ENCODE assay signal across 9 cellular contexts in the genomic region with DNA sequence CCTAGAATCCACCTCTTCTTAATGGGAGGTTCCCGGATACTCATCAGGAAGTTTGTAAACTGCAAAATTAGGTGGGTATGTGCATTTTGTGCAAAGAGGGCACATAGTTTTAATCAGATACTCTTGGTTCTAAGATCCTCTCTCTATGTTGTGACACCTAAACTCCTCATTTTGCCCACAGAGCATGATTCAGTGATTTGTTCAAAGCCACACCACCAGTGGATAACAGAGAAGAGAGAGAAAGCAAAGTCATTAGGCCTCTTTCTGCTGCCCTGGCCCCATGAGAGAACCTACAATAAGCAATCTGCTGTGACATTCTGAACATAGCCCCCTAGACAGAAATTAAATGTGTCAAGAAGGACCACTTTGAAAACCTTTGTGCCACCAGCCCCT.
DNase-seq lines count a peak whose midpoint lies in the region; ATAC-seq, FAIRE-seq and TF ChIP-seq lines count a peak whose summit lies in the region.
"Had no signal": no experiment of that assay in that cellular context is flagged by ENCODE, and none has a peak within 500 bp of the region (broad histone marks: within the 10 kb centered on the region; RNA-seq: fewer than 3 reads in every experiment).

No MANE protein-coding gene starts in this region.

- no peak for TF ChIP-seq EP300 in K562 (IDR thresholded peaks at IDR 0.05; ENCODE audit: low read length)

- POLR2A ChIA-PET in K562 (lab: Yijun Ruan, JAX) = no interaction called here
- POLR2A ChIA-PET in GM10248 (lab: Yijun Ruan, JAX) = no interaction called here

- CTCF ChIA-PET in K562 (lab: Yijun Ruan, JAX; ENCODE audit: low intra/inter-chr PET ratio) = interaction anchor here (1.6 kb wide), 1 partner anchor 222 kb away, joined by 5 read pairs; no protein-coding TSS in a partner anchor
- CTCF ChIA-PET in GM10248 (lab: Yijun Ruan, JAX) = interaction anchor here (1.6 to 2.9 kb wide), 3 partner anchors 14 to 218 kb away, joined by 3 to 7 read pairs (median 5); no protein-coding TSS in a partner anchor

- TF ChIP-seq CTCF in HL-60 (IDR thresholded peaks at IDR 0.05; ENCODE audit: insufficient read depth, low read length) = no peak
- no peak; a peak in 1 of 6 replicates for TF ChIP-seq CTCF in K562 (IDR thresholded peaks at IDR 0.05 in 2 of 3, conservative IDR thresholded peaks at IDR 0.05 in 1 of 3; ENCODE audit: insufficient read depth in 2 of 3, low read depth in 1 of 3, low read length in 3 of 3)
- TF ChIP-seq CTCF in neutrophil (IDR thresholded peaks at IDR 0.05) = no peak
- no peak for TF ChIP-seq CTCF in GM10248 (IDR thresholded peaks at IDR 0.05; ENCODE audit: control extremely low read depth, extremely low read depth, low read depth, missing control alignments)

- peaks cover 11 to 33% of the 10 kb centered on the region in 2 experiments; a peak in 4 of 5 replicates for H3K4me1 ChIP-seq in K562 (replicated peaks in 1 of 2; ENCODE audit: control insufficient read depth in 2 of 2, insufficient read depth in 2 of 2, low read length in 2 of 2)
- peaks cover 15 to 40% of the 10 kb centered on the region in 2 experiments for H3K4me1 ChIP-seq in neutrophil (ENCODE audit: control insufficient read depth in 1 of 2, insufficient read depth in 1 of 2, low read depth in 1 of 2, low read length in 1 of 2)

- H3K9me3 ChIP-seq in K562 (replicated peaks; ENCODE audit: control insufficient read depth, insufficient read depth, low read depth, low read length) = no peaks in the 10 kb centered on the region
- H3K9me3 ChIP-seq in neutrophil = no peaks in the 10 kb centered on the region

- ATAC-seq in GM18511 (IDR thresholded peaks at IDR 0.05; ENCODE audit: unreplicated experiment) (peak; percentile 4), K562 (peak; percentile 10), GM21786 (IDR thresholded peaks at IDR 0.05; ENCODE audit: unreplicated experiment) (no peak), GM21423 (IDR thresholded peaks at IDR 0.05; ENCODE audit: unreplicated experiment) (no peak)

- no TSS peak for BruUV-seq in K562 (replicated peaks; lab: Mats Ljungman, UMichigan)

- FAIRE-seq in K562 (lab: Jason Lieb, UNC) = no peak
- FAIRE-seq: D721Med had no signal

- in situ Hi-C loops in K562 (cut with MboI) = no loop called here

- no peak for DNase-seq in HL-60 (ENCODE audit: low read depth in 1 of 2, low spot score in 1 of 2)
- DNase-seq in K562 (ENCODE audit: extremely low read depth in 1 of 4, low spot score in 3 of 4) = no peak
- DNase-seq in germinal center (ENCODE audit: low spot score) = no peak
- no peak for DNase-seq in GM10248 (ENCODE audit: extremely low spot score)

- H3K36me3 ChIP-seq in K562 (ENCODE audit: control insufficient read depth, insufficient read depth, low read length) = no peaks in the 10 kb centered on the region
- no peaks in the 10 kb centered on the region for H3K36me3 ChIP-seq in neutrophil

- TF ChIP-seq POLR2A in K562 (conservative IDR thresholded peaks at IDR 0.05) = no peak

- no peak overlapping the region for H3K4me2 ChIP-seq in K562 (ENCODE audit: insufficient read depth, low read length)

- H4K20me1 ChIP-seq in K562 (replicated peaks; ENCODE audit: control insufficient read depth, insufficient read depth, low read length) = no peaks in the 10 kb centered on the region

- intact Hi-C loops in K562 (cut with micrococcal nuclease) = loop anchor here (2.0 to 5.0 kb wide), 2 partner anchors 72 to 224 kb away; a partner anchor contains a TSS

- H3K4me3 ChIP-seq in HL-60 (replicated peaks; ENCODE audit: insufficient read depth, low read length) = no peak overlapping the region
- H3K4me3 ChIP-seq in K562 = no peak overlapping the region
- no peak overlapping the region for H3K4me3 ChIP-seq in neutrophil (ENCODE audit: low read depth in 1 of 2, low read length in 1 of 2)

- 7% methylated on average over 1 of the region's 1 CpG for WGBS in K562 (ENCODE audit: insufficient coverage, low coverage, missing lambda C conversion rate)

- TF ChIP-seq RAD21 in K562 (CRISPR knock-in tag; conservative IDR thresholded peaks at IDR 0.05 in 1 of 2, IDR thresholded peaks at IDR 0.05 in 1 of 2) = no peak; a peak in 1 of 4 replicates

- H3K27ac ChIP-seq in HL-60 (replicated peaks) (peak overlapping the region; percentile 61), K562 (ENCODE audit: extremely low read depth, low read depth, low read length) (no peak overlapping the region), neutrophil (peak overlapping the region; percentile 60)

- no peaks in the 10 kb centered on the region for H3K9me1 ChIP-seq in K562 (ENCODE audit: control insufficient read depth, insufficient read depth, low read length)

- H2AFZ ChIP-seq in K562 (ENCODE audit: low read depth, low read length) = peak overlapping the region; percentile 3; the same call in 1 of the 2 replicates

- no peaks in the 10 kb centered on the region for H3K27me3 ChIP-seq in HL-60 (ENCODE audit: insufficient read depth, poor library complexity, severe bottlenecking)
- H3K27me3 ChIP-seq in K562 (ENCODE audit: control insufficient read depth in 2 of 2, insufficient read depth in 2 of 2, low read length in 2 of 2) = no peaks in the 10 kb centered on the region
- H3K27me3 ChIP-seq in neutrophil = no peaks in the 10 kb centered on the region

- H3K9ac ChIP-seq in K562 (ENCODE audit: insufficient read depth in 1 of 2, low read depth in 2 of 2, low read length in 2 of 2) = no peak overlapping the region; a peak in 1 of 4 replicates

- H3K79me2 ChIP-seq in K562 (ENCODE audit: control insufficient read depth, insufficient read depth, low read length) = no peaks in the 10 kb centered on the region

TF ChIP-seq in K562, 482 proteins besides CTCF, POLR2A, EP300 and RAD21:
- TF ChIP-seq SRF (CRISPR knock-in tag; IDR thresholded peaks at IDR 0.05) (no peak), C11orf30 (IDR thresholded peaks at IDR 0.05; ENCODE audit: low read depth) (0 out of 2 replicates have a peak, but pooled peaks have one; percentile 36), CSDE1 (IDR thresholded peaks at IDR 0.05) (no peak), RBM34 (IDR thresholded peaks at IDR 0.05; ENCODE audit: borderline replicate concordance, insufficient read depth, low read length) (no peak), SMARCA4 (IDR thresholded peaks at IDR 0.05) (no peak), NR2C1 (IDR thresholded peaks at IDR 0.05) (no peak), NR2C1 (tag; IDR thresholded peaks at IDR 0.05) (no peak), CBX2 (IDR thresholded peaks at IDR 0.05; ENCODE audit: insufficient read depth, low read length, poor library complexity, severe bottlenecking) (no peak), ZNF23 (CRISPR knock-in tag; IDR thresholded peaks at IDR 0.05) (no peak), MIER1 (IDR thresholded peaks at IDR 0.05; ENCODE audit: low read depth) (no peak), NR2C2 (CRISPR knock-in tag; IDR thresholded peaks at IDR 0.05) (no peak), NR2C2 (tag; IDR thresholded peaks at IDR 0.05) (peak; percentile 49; the same call in 1 of the 2 replicates), TAL1 (IDR thresholded peaks at IDR 0.05) (no peak)
- TF ChIP-seq, protein P1, sequence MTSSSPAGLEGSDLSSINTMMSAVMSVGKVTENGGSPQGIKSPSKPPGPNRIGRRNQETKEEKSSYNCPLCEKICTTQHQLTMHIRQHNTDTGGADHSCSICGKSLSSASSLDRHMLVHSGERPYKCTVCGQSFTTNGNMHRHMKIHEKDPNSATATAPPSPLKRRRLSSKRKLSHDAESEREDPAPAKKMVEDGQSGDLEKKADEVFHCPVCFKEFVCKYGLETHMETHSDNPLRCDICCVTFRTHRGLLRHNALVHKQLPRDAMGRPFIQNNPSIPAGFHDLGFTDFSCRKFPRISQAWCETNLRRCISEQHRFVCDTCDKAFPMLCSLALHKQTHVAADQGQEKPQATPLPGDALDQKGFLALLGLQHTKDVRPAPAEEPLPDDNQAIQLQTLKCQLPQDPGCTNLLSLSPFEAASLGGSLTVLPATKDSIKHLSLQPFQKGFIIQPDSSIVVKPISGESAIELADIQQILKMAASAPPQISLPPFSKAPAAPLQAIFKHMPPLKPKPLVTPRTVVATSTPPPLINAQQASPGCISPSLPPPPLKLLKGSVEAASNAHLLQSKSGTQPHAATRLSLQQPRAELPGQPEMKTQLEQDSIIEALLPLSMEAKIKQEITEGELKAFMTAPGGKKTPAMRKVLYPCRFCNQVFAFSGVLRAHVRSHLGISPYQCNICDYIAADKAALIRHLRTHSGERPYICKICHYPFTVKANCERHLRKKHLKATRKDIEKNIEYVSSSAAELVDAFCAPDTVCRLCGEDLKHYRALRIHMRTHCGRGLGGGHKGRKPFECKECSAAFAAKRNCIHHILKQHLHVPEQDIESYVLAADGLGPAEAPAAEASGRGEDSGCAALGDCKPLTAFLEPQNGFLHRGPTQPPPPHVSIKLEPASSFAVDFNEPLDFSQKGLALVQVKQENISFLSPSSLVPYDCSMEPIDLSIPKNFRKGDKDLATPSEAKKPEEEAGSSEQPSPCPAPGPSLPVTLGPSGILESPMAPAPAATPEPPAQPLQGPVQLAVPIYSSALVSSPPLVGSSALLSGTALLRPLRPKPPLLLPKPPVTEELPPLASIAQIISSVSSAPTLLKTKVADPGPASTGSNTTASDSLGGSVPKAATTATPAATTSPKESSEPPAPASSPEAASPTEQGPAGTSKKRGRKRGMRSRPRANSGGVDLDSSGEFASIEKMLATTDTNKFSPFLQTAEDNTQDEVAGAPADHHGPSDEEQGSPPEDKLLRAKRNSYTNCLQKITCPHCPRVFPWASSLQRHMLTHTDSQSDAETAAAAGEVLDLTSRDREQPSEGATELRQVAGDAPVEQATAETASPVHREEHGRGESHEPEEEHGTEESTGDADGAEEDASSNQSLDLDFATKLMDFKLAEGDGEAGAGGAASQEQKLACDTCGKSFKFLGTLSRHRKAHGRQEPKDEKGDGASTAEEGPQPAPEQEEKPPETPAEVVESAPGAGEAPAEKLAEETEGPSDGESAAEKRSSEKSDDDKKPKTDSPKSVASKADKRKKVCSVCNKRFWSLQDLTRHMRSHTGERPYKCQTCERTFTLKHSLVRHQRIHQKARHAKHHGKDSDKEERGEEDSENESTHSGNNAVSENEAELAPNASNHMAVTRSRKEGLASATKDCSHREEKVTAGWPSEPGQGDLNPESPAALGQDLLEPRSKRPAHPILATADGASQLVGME (CRISPR knock-in tag; IDR thresholded peaks at IDR 0.05) = no peak

Comparison
In these comparisons a context has a peak if more than half of its experiments do, and no peak if none do; other contexts are left out.
1. ATAC-seq: peak in GM18511 (single experiment) and K562 (single experiment); none in GM21786 (single experiment) and GM21423 (single experiment).